1 cellular context compared by ENCODE assay signal in the genomic region with DNA sequence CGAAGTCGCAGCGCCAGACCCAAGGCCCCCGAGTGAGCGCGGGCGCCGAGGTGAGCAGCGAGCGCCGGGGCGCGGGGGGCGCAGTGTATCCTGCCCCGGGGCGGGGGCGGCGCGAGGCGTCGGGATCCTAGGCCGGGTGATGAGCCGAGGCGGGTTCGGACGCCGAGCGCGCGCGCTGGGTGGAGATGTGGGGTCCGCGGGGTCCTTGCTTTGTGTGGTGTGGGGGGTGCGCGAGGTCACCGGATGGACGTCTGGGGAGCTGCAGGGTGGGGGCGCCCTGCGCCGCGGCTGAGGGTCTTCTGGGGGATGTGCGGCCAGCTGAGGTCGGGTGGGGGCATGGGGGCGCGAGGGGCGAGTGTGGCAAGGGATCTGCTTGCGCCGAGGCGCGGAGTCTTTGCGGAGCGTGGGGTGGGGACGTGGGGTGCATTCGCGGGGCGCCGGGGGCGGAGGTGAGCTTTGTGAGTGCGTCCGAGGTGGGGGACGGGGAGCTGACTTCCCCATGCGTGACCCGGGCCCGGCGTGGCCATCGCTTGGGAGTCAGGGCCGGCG.
TF ChIP-seq lines count a peak whose summit lies in the region.

No MANE protein-coding gene starts in this region.

TF ChIP-seq in HepG2, 621 proteins besides CTCF, POLR2A, EP300 and RAD21 (continued from another document and continues in another):
- no peak for TF ChIP-seq BCLAF1 (IDR thresholded peaks at IDR 0.05)
- no peak for TF ChIP-seq ZNF598 (CRISPR knock-in tag; IDR thresholded peaks at IDR 0.05; ENCODE audit: borderline replicate concordance)
- no peak for TF ChIP-seq TCF12 (IDR thresholded peaks at IDR 0.05)
- no peak for TF ChIP-seq TCF12 (CRISPR knock-in tag; IDR thresholded peaks at IDR 0.05)
- TF ChIP-seq ZNF788 (CRISPR knock-in tag; IDR thresholded peaks at IDR 0.05; ENCODE audit: borderline replicate concordance) = peak; percentile 1; the same call in 1 of the 2 replicates
- TF ChIP-seq, protein P1, sequence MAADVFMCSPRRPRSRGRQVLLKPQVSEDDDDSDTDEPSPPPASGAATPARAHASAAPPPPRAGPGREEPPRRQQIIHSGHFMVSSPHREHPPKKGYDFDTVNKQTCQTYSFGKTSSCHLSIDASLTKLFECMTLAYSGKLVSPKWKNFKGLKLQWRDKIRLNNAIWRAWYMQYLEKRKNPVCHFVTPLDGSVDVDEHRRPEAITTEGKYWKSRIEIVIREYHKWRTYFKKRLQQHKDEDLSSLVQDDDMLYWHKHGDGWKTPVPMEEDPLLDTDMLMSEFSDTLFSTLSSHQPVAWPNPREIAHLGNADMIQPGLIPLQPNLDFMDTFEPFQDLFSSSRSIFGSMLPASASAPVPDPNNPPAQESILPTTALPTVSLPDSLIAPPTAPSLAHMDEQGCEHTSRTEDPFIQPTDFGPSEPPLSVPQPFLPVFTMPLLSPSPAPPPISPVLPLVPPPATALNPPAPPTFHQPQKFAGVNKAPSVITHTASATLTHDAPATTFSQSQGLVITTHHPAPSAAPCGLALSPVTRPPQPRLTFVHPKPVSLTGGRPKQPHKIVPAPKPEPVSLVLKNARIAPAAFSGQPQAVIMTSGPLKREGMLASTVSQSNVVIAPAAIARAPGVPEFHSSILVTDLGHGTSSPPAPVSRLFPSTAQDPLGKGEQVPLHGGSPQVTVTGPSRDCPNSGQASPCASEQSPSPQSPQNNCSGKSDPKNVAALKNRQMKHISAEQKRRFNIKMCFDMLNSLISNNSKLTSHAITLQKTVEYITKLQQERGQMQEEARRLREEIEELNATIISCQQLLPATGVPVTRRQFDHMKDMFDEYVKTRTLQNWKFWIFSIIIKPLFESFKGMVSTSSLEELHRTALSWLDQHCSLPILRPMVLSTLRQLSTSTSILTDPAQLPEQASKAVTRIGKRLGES (CRISPR knock-in tag; IDR thresholded peaks at IDR 0.05; ENCODE audit: borderline replicate concordance) = no peak
- no peak for TF ChIP-seq POGZ (CRISPR knock-in tag; IDR thresholded peaks at IDR 0.05)
- TF ChIP-seq, protein P2, sequence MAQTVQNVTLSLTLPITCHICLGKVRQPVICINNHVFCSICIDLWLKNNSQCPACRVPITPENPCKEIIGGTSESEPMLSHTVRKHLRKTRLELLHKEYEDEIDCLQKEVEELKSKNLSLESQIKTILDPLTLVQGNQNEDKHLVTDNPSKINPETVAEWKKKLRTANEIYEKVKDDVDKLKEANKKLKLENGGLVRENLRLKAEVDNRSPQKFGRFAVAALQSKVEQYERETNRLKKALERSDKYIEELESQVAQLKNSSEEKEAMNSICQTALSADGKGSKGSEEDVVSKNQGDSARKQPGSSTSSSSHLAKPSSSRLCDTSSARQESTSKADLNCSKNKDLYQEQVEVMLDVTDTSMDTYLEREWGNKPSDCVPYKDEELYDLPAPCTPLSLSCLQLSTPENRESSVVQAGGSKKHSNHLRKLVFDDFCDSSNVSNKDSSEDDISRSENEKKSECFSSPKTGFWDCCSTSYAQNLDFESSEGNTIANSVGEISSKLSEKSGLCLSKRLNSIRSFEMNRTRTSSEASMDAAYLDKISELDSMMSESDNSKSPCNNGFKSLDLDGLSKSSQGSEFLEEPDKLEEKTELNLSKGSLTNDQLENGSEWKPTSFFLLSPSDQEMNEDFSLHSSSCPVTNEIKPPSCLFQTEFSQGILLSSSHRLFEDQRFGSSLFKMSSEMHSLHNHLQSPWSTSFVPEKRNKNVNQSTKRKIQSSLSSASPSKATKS (CRISPR knock-in tag; IDR thresholded peaks at IDR 0.05) = no peak
- no peak for TF ChIP-seq ZNF567 (CRISPR knock-in tag; IDR thresholded peaks at IDR 0.05; ENCODE audit: borderline replicate concordance)
- TF ChIP-seq MEIS1 (CRISPR knock-in tag; IDR thresholded peaks at IDR 0.05; ENCODE audit: borderline replicate concordance) = no peak
- TF ChIP-seq ZSCAN20 (CRISPR knock-in tag; IDR thresholded peaks at IDR 0.05; ENCODE audit: borderline replicate concordance) = no peak
- TF ChIP-seq GMEB2 (CRISPR knock-in tag; IDR thresholded peaks at IDR 0.05; ENCODE audit: low read depth) = no peak
- TF ChIP-seq MYC (CRISPR knock-in tag; IDR thresholded peaks at IDR 0.05; ENCODE audit: borderline replicate concordance) = peak; percentile 48; the same call in 1 of the 2 replicates
- TF ChIP-seq ZBTB43 (CRISPR knock-in tag; conservative IDR thresholded peaks at IDR 0.05) = no peak
- no peak for TF ChIP-seq ARNT (IDR thresholded peaks at IDR 0.05)
- TF ChIP-seq ZMAT5 (CRISPR knock-in tag; IDR thresholded peaks at IDR 0.05; ENCODE audit: borderline replicate concordance, low read depth) = no peak
- no peak for TF ChIP-seq ZNF607 (CRISPR knock-in tag; IDR thresholded peaks at IDR 0.05; ENCODE audit: borderline replicate concordance)
- TF ChIP-seq SKI (IDR thresholded peaks at IDR 0.05; ENCODE audit: partially characterized antibody) = no peak
- no peak for TF ChIP-seq NONO (IDR thresholded peaks at IDR 0.05)
- no peak for TF ChIP-seq NONO (CRISPR knock-in tag; conservative IDR thresholded peaks at IDR 0.05)
- no peak for TF ChIP-seq PCBP1 (IDR thresholded peaks at IDR 0.05; ENCODE audit: borderline replicate concordance, low read depth, low read length)
- no peak for TF ChIP-seq ZNF546 (CRISPR knock-in tag; conservative IDR thresholded peaks at IDR 0.05)
- TF ChIP-seq ZFP41 (CRISPR knock-in tag; IDR thresholded peaks at IDR 0.05; ENCODE audit: borderline replicate concordance) = no peak
- no peak for TF ChIP-seq GATA4 (IDR thresholded peaks at IDR 0.05; ENCODE audit: borderline replicate concordance, low read depth)
- no peak; the same call in 1 of the 2 replicates for TF ChIP-seq KDM5A (IDR thresholded peaks at IDR 0.05; ENCODE audit: borderline replicate concordance, low read length)
- TF ChIP-seq ZNF709 (CRISPR knock-in tag; IDR thresholded peaks at IDR 0.05) = peak; percentile 23; the same call in 1 of the 2 replicates
- TF ChIP-seq TFDP2 (CRISPR knock-in tag; IDR thresholded peaks at IDR 0.05) = no peak
- TF ChIP-seq, protein P3, sequence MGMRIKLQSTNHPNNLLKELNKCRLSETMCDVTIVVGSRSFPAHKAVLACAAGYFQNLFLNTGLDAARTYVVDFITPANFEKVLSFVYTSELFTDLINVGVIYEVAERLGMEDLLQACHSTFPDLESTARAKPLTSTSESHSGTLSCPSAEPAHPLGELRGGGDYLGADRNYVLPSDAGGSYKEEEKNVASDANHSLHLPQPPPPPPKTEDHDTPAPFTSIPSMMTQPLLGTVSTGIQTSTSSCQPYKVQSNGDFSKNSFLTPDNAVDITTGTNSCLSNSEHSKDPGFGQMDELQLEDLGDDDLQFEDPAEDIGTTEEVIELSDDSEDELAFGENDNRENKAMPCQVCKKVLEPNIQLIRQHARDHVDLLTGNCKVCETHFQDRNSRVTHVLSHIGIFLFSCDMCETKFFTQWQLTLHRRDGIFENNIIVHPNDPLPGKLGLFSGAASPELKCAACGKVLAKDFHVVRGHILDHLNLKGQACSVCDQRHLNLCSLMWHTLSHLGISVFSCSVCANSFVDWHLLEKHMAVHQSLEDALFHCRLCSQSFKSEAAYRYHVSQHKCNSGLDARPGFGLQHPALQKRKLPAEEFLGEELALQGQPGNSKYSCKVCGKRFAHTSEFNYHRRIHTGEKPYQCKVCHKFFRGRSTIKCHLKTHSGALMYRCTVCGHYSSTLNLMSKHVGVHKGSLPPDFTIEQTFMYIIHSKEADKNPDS (CRISPR knock-in tag; IDR thresholded peaks at IDR 0.05) = no peak
- no peak for TF ChIP-seq ZFP36 (IDR thresholded peaks at IDR 0.05; ENCODE audit: borderline replicate concordance, low read depth, low read length, partially characterized antibody)
- TF ChIP-seq YEATS4 (CRISPR knock-in tag; IDR thresholded peaks at IDR 0.05; ENCODE audit: borderline replicate concordance) = 0 out of 2 replicates have a peak, but pooled peaks have one; percentile 8
- 0 out of 2 replicates have a peak, but pooled peaks have one; percentile 33 for TF ChIP-seq ISX (CRISPR knock-in tag; conservative IDR thresholded peaks at IDR 0.05)
